In genomic region chr14:60931206-60931605, GRCh38 we compare ENCODE assay signal across 17 cellular contexts. TPM values are rescaled to one million over a fixed set of nuclear protein-coding genes. Genes with fewer than 3 reads are reported as not detected.
A peak's percentile ranks its signal among the peaks of the same experiment; 100 is the strongest.
DNase-seq lines count a peak whose midpoint lies in the region; FAIRE-seq and TF ChIP-seq lines count a peak whose summit lies in the region.
"Had no signal": no experiment of that assay in that cellular context is flagged by ENCODE, and none has a peak within 500 bp of the region (broad histone marks: within the 10 kb centered on the region; RNA-seq: fewer than 3 reads in every experiment).

No MANE protein-coding gene starts in this region.

- H3K79me2 ChIP-seq in astrocyte (ENCODE audit: insufficient read depth, low read length) = no peaks in the 10 kb centered on the region

- H3K36me3 ChIP-seq in astrocyte (ENCODE audit: insufficient read depth, low read length) (no peaks in the 10 kb centered on the region), tibial artery (no peaks in the 10 kb centered on the region)

- TF ChIP-seq CTCF in astrocyte (IDR thresholded peaks at IDR 0.05; ENCODE audit: insufficient read depth, low read depth, low read length) (no peak), type B pancreatic cell (conservative IDR thresholded peaks at IDR 0.05) (no peak), GM10266 (IDR thresholded peaks at IDR 0.05; ENCODE audit: control insufficient read depth, insufficient read depth, low read depth, missing control alignments) (no peak), tibial artery (IDR thresholded peaks at IDR 0.05) (no peak)

- H3K9me3 Mint-ChIP-seq in astrocyte (ENCODE audit: unreplicated experiment) (no peaks in the 10 kb centered on the region), type B pancreatic cell (peaks cover 5% of the 10 kb centered on the region)
- H3K9me3 Mint-ChIP-seq: CD8-positive, alpha-beta T cell; central memory CD8-positive, alpha-beta T cell had no signal

- H3K27ac ChIP-seq in astrocyte (ENCODE audit: low read depth, low read length) (no peak overlapping the region), tibial artery (no peak overlapping the region)
- H3K27ac ChIP-seq: tibial nerve had no signal

- H3K27ac Mint-ChIP-seq in astrocyte (ENCODE audit: unreplicated experiment) (no peak overlapping the region), type B pancreatic cell (peak overlapping the region; percentile 14)
- H3K27ac Mint-ChIP-seq: activated CD4-positive, alpha-beta memory T cell treated with anti-CD3 and anti-CD28 coated beads, Interleukin-2, amount 10 ng/mL, durations not matched to agents 7 days and 5 days; activated T-cell treated with anti-CD3 and anti-CD28 coated beads, Interleukin-2, amount 50 U/mL, for 72 hours; CD8-positive, alpha-beta T cell; naive B cell had no signal

- H3K4me3 Mint-ChIP-seq in astrocyte (ENCODE audit: unreplicated experiment) (no peak overlapping the region), type B pancreatic cell (no peak overlapping the region)
- H3K4me3 Mint-ChIP-seq: activated CD4-positive, alpha-beta memory T cell treated with anti-CD3 and anti-CD28 coated beads, Interleukin-2, amount 10 ng/mL, durations not matched to agents 7 days and 5 days; activated T-cell treated with anti-CD3 and anti-CD28 coated beads, Interleukin-2, amount 50 U/mL, for 72 hours; CD8-positive, alpha-beta T cell; central memory CD8-positive, alpha-beta T cell; naive B cell had no signal

- no peaks in the 10 kb centered on the region for H3K4me1 ChIP-seq in astrocyte (ENCODE audit: insufficient read depth, low read length)
- no peaks in the 10 kb centered on the region for H3K4me1 ChIP-seq in tibial artery
- H3K4me1 ChIP-seq: tibial nerve had no signal

- H3K9ac ChIP-seq in astrocyte (ENCODE audit: low read length) = no peak overlapping the region

- no peaks in the 10 kb centered on the region for H3K27me3 ChIP-seq in astrocyte (ENCODE audit: insufficient read depth, low read length)
- no peaks in the 10 kb centered on the region for H3K27me3 ChIP-seq in tibial artery
- H3K27me3 ChIP-seq: tibial nerve had no signal

- no peak for FAIRE-seq in astrocyte (lab: Jason Lieb, UNC)
- FAIRE-seq: HepG2 had no signal

- H4K20me1 ChIP-seq in astrocyte (ENCODE audit: insufficient read depth, low read length) = peaks cover 4% of the 10 kb centered on the region

- H3K4me3 ChIP-seq in astrocyte (ENCODE audit: insufficient read depth, low read depth, low read length) (no peak overlapping the region), tibial artery (no peak overlapping the region)
- H3K4me3 ChIP-seq: tibial nerve had no signal

- DNase-seq in NCI-H748 (lab: John Stamatoyannopoulos, UW; ENCODE audit: unreplicated experiment) (peak; percentile 28), NCI-H748 treated with DMSO at 0.1 percent for 48 hours (lab: John Stamatoyannopoulos, UW) (no peak), NCI-H2171 (lab: John Stamatoyannopoulos, UW) (peak; percentile 9), astrocyte (ENCODE audit: low read depth) (peak; percentile 13), type B pancreatic cell (ENCODE audit: extremely low spot score, unreplicated experiment) (no peak), GM10266 (ENCODE audit: extremely low spot score) (no peak), NOMO-1 (lab: John Stamatoyannopoulos, UW; ENCODE audit: unreplicated experiment in 2 of 2) (no peak), tibial artery (no peak)
- DNase-seq: activated CD4-positive, alpha-beta memory T cell treated with anti-CD3 and anti-CD28 coated beads, Interleukin-2, amount 10 ng/mL, durations not matched to agents 7 days and 5 days; activated T-cell treated with anti-CD3 and anti-CD28 coated beads, Interleukin-2, amount 50 U/mL, for 72 hours; CD8-positive, alpha-beta T cell; naive B cell; NCI-H187 treated with DMSO at 0.1 percent for 48 hours; stimulated activated CD4-positive, alpha-beta T cell treated with anti-CD3 and anti-CD28 coated beads, Interleukin-4, amount 100 ng/mL, for 4 hours had no signal

- intact Hi-C loops in tibial artery (cut with DNase I; ENCODE audit: low total_unique reads) = no loop called here

- no peak overlapping the region for H2AFZ ChIP-seq in astrocyte (ENCODE audit: low read depth, low read length)

- H3K4me2 ChIP-seq in astrocyte (ENCODE audit: low read length) = no peak overlapping the region

- H3K4me1 Mint-ChIP-seq in astrocyte (ENCODE audit: low read depth, unreplicated experiment) = peaks cover 12% of the 10 kb centered on the region
- peaks cover 24% of the 10 kb centered on the region for H3K4me1 Mint-ChIP-seq in type B pancreatic cell (ENCODE audit: unreplicated experiment)
- H3K4me1 Mint-ChIP-seq: activated CD4-positive, alpha-beta memory T cell treated with anti-CD3 and anti-CD28 coated beads, Interleukin-2, amount 10 ng/mL, durations not matched to agents 7 days and 5 days had no signal

- H3K27me3 Mint-ChIP-seq in astrocyte (ENCODE audit: low read depth, unreplicated experiment) (no peaks in the 10 kb centered on the region), type B pancreatic cell (no peaks in the 10 kb centered on the region)
- H3K27me3 Mint-ChIP-seq: activated CD4-positive, alpha-beta memory T cell treated with anti-CD3 and anti-CD28 coated beads, Interleukin-2, amount 10 ng/mL, durations not matched to agents 7 days and 5 days; central memory CD8-positive, alpha-beta T cell; naive B cell had no signal

- no peaks in the 10 kb centered on the region for H3K36me3 Mint-ChIP-seq in astrocyte (ENCODE audit: low read depth, unreplicated experiment)
- H3K36me3 Mint-ChIP-seq in type B pancreatic cell = peaks cover 9% of the 10 kb centered on the region

- H3K9me3 ChIP-seq in astrocyte (ENCODE audit: insufficient read depth, low read depth, low read length) (no peaks in the 10 kb centered on the region), tibial artery (no peaks in the 10 kb centered on the region)
- H3K9me3 ChIP-seq: tibial nerve had no signal

RNA-seq across cellular contexts. Expression of gene TRMT5, which starts 49.7 kb away (rescaled TPM):
- 14.1 and 14.8 TPM in 2 replicates for total RNA-seq in astrocyte
- total RNA-seq in type B pancreatic cell (ENCODE audit: low replicate concordance) = 15.2 and 19.8 TPM in 2 replicates

RNA-seq across cellular contexts. Expression of gene SLC38A6, which starts 49.8 kb away (rescaled TPM):
- 13.8 and 14.9 TPM in 2 replicates for total RNA-seq in astrocyte
- 9.3 and 19.1 TPM in 2 replicates for total RNA-seq in type B pancreatic cell (ENCODE audit: low replicate concordance)

Comparison
In these comparisons a context has a peak if more than half of its experiments do, and no peak if none do; other contexts are left out.
1. DNase-seq: peak in NCI-H748 (single experiment), NCI-H2171 (single experiment) and astrocyte (single experiment); none in NCI-H748 treated with DMSO at 0.1 percent for 48 hours (single experiment), type B pancreatic cell (single experiment), GM10266 (single experiment), NOMO-1 (0 of 2) and tibial artery (0 of 2).